14 cellular contexts compared by ENCODE assay signal in genomic region chr7:79055722-79056415, GRCh38.
DNase-seq lines count a peak whose midpoint lies in the region; ATAC-seq and TF ChIP-seq lines count a peak whose summit lies in the region.
"Had no signal": no experiment of that assay in that cellular context is flagged by ENCODE, and none has a peak within 500 bp of the region (broad histone marks: within the 10 kb centered on the region; RNA-seq: fewer than 3 reads in every experiment).

No MANE protein-coding gene starts in this region.

- H3K4me1 ChIP-seq in body of pancreas = no peaks in the 10 kb centered on the region
- H3K4me1 ChIP-seq in left lung = no peaks in the 10 kb centered on the region
- no peaks in the 10 kb centered on the region for H3K4me1 ChIP-seq in upper lobe of right lung
- H3K4me1 ChIP-seq: stomach had no signal

- TF ChIP-seq CTCF in body of pancreas (IDR thresholded peaks at IDR 0.05) (no peak), left lung (IDR thresholded peaks at IDR 0.05) (no peak), upper lobe of right lung (IDR thresholded peaks at IDR 0.05) (no peak)

- H3K36me3 ChIP-seq in body of pancreas (replicated peaks in 1 of 2; ENCODE audit: insufficient read depth in 1 of 2, low read depth in 2 of 2) (no peaks in the 10 kb centered on the region), left lung (no peaks in the 10 kb centered on the region), upper lobe of right lung (no peaks in the 10 kb centered on the region)
- H3K36me3 ChIP-seq: stomach had no signal

- H3K9me3 ChIP-seq in body of pancreas (no peaks in the 10 kb centered on the region), left lung (no peaks in the 10 kb centered on the region), upper lobe of right lung (no peaks in the 10 kb centered on the region)
- H3K9me3 ChIP-seq: stomach had no signal

- 20% methylated on average over 6 of the region's 6 CpGs for WGBS in body of pancreas, 2 donors

- peak; percentile 42 for DNase-seq in NCI-H2171 treated with DMSO at 0.1 percent for 48 hours (lab: John Stamatoyannopoulos, UW)
- no peak for DNase-seq in NCI-H2171 (lab: John Stamatoyannopoulos, UW)
- peak; percentile 54 to 80 (median 70) for DNase-seq in body of pancreas
- DNase-seq in left lung = no peak
- no peak for DNase-seq in upper lobe of right lung
- no peak for DNase-seq in germinal center (ENCODE audit: low spot score)
- no peak for DNase-seq in T-helper 9 cell
- no peak for DNase-seq in AG08396 (ENCODE audit: low spot score)
- DNase-seq: activated CD4-positive, alpha-beta T cell treated with anti-CD3 and anti-CD28 coated beads for 4 hours; CD4-positive, CD25-positive, alpha-beta regulatory T cell; H9; NCI-H1436 treated with DMSO at 0.1 percent for 48 hours; NCI-H82; stomach had no signal

- no peak for TF ChIP-seq POLR2A in body of pancreas (IDR thresholded peaks at IDR 0.05)

- no peaks in the 10 kb centered on the region for H3K27me3 ChIP-seq in body of pancreas
- no peaks in the 10 kb centered on the region for H3K27me3 ChIP-seq in left lung
- no peaks in the 10 kb centered on the region for H3K27me3 ChIP-seq in upper lobe of right lung
- H3K27me3 ChIP-seq: stomach had no signal

- intact Hi-C loops in body of pancreas (cut with DNase I) = no loop called here
- intact Hi-C loops in left lung (cut with DNase I) = no loop called here
- intact Hi-C loops in upper lobe of right lung (cut with DNase I) = no loop called here

- ATAC-seq in body of pancreas (peak; percentile 93), left lung (peak; percentile 24), upper lobe of right lung (peak; percentile 74)

- no peak overlapping the region for H3K4me3 ChIP-seq in body of pancreas
- no peak overlapping the region for H3K4me3 ChIP-seq in left lung
- no peak overlapping the region for H3K4me3 ChIP-seq in upper lobe of right lung
- H3K4me3 ChIP-seq: stomach had no signal

- H3K27ac ChIP-seq in body of pancreas (peak overlapping the region in 3 of 4 donors; percentile 49 to 78 (median 56)), left lung (no peak overlapping the region), upper lobe of right lung (no peak overlapping the region)
- H3K27ac ChIP-seq: stomach had no signal

Comparison
In these comparisons a context has a peak if more than half of its experiments do, and no peak if none do; other contexts are left out.
1. DNase-seq: peak in NCI-H2171 treated with DMSO at 0.1 percent for 48 hours (single experiment) and body of pancreas (4 of 4); none in NCI-H2171 (single experiment), left lung (0 of 2), upper lobe of right lung (single experiment), germinal center (single experiment), T-helper 9 cell (single experiment) and AG08396 (single experiment).
2. ATAC-seq: peak in every context shown above with its lines; median percentile 93 in body of pancreas; 74 in upper lobe of right lung; 24 in left lung.
3. H3K27ac ChIP-seq: peak in body of pancreas (3 of 4); none in left lung (0 of 2) and upper lobe of right lung (single experiment).